ENCODE assay signal across 1 cellular context in genomic region chr17:37488009-37488604, GRCh38.
TF ChIP-seq lines count a peak whose summit lies in the region.

No MANE protein-coding gene starts in this region.

TF ChIP-seq in HepG2, 621 proteins besides CTCF, POLR2A, EP300 and RAD21 (continued from another document and continues in another):
- TF ChIP-seq ZNF180 (CRISPR knock-in tag; IDR thresholded peaks at IDR 0.05; ENCODE audit: borderline replicate concordance, low read depth) (no peak), ZNF703 (CRISPR knock-in tag; IDR thresholded peaks at IDR 0.05; ENCODE audit: borderline replicate concordance) (no peak), SALL2 (CRISPR knock-in tag; IDR thresholded peaks at IDR 0.05) (no peak), REPIN1 (CRISPR knock-in tag; IDR thresholded peaks at IDR 0.05; ENCODE audit: borderline replicate concordance, low read depth) (no peak), SRSF9 (IDR thresholded peaks at IDR 0.05; ENCODE audit: borderline replicate concordance, insufficient read depth, low read depth, low read length, poor library complexity, severe bottlenecking) (no peak), SRF (IDR thresholded peaks at IDR 0.05; ENCODE audit: low read depth, low read length) (no peak), NFE2L2 (IDR thresholded peaks at IDR 0.05; ENCODE audit: low read length) (peak; percentile 98), EZH2 (conservative IDR thresholded peaks at IDR 0.05; ENCODE audit: low read depth, low read length) (no peak), JUNB (CRISPR knock-in tag; IDR thresholded peaks at IDR 0.05; ENCODE audit: borderline replicate concordance) (peak; percentile 89), ZBTB8A (CRISPR knock-in tag; IDR thresholded peaks at IDR 0.05; ENCODE audit: borderline replicate concordance, low read depth) (no peak), PHF20 (CRISPR knock-in tag; IDR thresholded peaks at IDR 0.05) (no peak), ARNT2 (CRISPR knock-in tag; IDR thresholded peaks at IDR 0.05; ENCODE audit: low read depth) (no peak), MTF1 (CRISPR knock-in tag; IDR thresholded peaks at IDR 0.05) (no peak), ZBTB26 (CRISPR knock-in tag; IDR thresholded peaks at IDR 0.05; ENCODE audit: borderline replicate concordance) (no peak), ZNF530 (CRISPR knock-in tag; IDR thresholded peaks at IDR 0.05; ENCODE audit: low read depth) (no peak), ZBTB1 (CRISPR knock-in tag; IDR thresholded peaks at IDR 0.05; ENCODE audit: borderline replicate concordance) (no peak), FOXA1 (IDR thresholded peaks at IDR 0.05) (peak; percentile 73), FOXA1 (CRISPR knock-in tag; IDR thresholded peaks at IDR 0.05) (peak; percentile 92), GABPB1 (CRISPR knock-in tag; IDR thresholded peaks at IDR 0.05) (no peak), PBX3 (CRISPR knock-in tag; IDR thresholded peaks at IDR 0.05; ENCODE audit: borderline replicate concordance) (no peak), FOSL2 (CRISPR knock-in tag; IDR thresholded peaks at IDR 0.05) (peak; percentile 98), ZNF737 (CRISPR knock-in tag; IDR thresholded peaks at IDR 0.05; ENCODE audit: borderline replicate concordance) (no peak), ZNF574 (CRISPR knock-in tag; IDR thresholded peaks at IDR 0.05) (no peak), TRIM22 (IDR thresholded peaks at IDR 0.05) (no peak), MED13 (CRISPR knock-in tag; IDR thresholded peaks at IDR 0.05) (no peak), STAG1 (CRISPR knock-in tag; IDR thresholded peaks at IDR 0.05) (no peak), ZZZ3 (CRISPR knock-in tag; IDR thresholded peaks at IDR 0.05; ENCODE audit: borderline replicate concordance) (no peak), PAX8 (CRISPR knock-in tag; IDR thresholded peaks at IDR 0.05; ENCODE audit: borderline replicate concordance) (no peak), TBX2 (CRISPR knock-in tag; IDR thresholded peaks at IDR 0.05; ENCODE audit: borderline replicate concordance) (no peak), RFXANK (CRISPR knock-in tag; IDR thresholded peaks at IDR 0.05) (no peak), ZNF556 (CRISPR knock-in tag; IDR thresholded peaks at IDR 0.05; ENCODE audit: borderline replicate concordance) (no peak), UBTF (CRISPR knock-in tag; IDR thresholded peaks at IDR 0.05) (no peak), HIVEP1 (CRISPR knock-in tag; IDR thresholded peaks at IDR 0.05) (no peak), ATF7 (IDR thresholded peaks at IDR 0.05) (peak; percentile 92), ATF7 (CRISPR knock-in tag; IDR thresholded peaks at IDR 0.05) (no peak; the same call in 1 of the 2 replicates), ZBTB40 (IDR thresholded peaks at IDR 0.05) (no peak), ZBTB40 (CRISPR knock-in tag; IDR thresholded peaks at IDR 0.05) (no peak), ATF2 (CRISPR knock-in tag; IDR thresholded peaks at IDR 0.05) (peak; percentile 70; the same call in 1 of the 2 replicates), FOXA3 (CRISPR knock-in tag; IDR thresholded peaks at IDR 0.05) (peak; percentile 97), GRHL1 (CRISPR knock-in tag; conservative IDR thresholded peaks at IDR 0.05) (no peak), PRMT3 (CRISPR knock-in tag; IDR thresholded peaks at IDR 0.05; ENCODE audit: borderline replicate concordance, low read depth) (no peak), ZNF333 (CRISPR knock-in tag; IDR thresholded peaks at IDR 0.05; ENCODE audit: borderline replicate concordance) (no peak), DDIT3 (CRISPR knock-in tag; IDR thresholded peaks at IDR 0.05) (no peak)
